Comparison of ENCODE assay signal across 39 cellular contexts in the genomic region with DNA sequence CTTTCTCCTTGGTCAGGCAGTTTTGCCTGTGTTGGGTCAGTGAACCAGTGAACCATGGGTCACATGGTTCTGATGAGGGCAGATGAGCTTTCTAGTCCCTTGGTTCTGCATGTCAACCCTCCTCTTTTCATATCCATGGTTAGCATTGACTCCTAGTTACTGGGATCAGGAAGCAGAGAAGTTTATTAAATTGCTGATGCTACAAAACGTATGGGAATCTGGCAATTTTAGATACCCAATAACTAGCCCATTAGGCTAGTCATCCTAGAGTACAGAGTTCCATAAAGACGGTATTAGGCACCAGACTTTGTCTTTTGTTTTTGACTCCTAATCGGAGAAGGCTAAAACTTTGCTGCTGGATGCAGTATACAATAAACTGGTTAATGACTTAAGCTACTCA.
"Had no signal": no experiment of that assay in that cellular context is flagged by ENCODE, and none has a peak within 500 bp of the region (broad histone marks: within the 10 kb centered on the region; RNA-seq: fewer than 3 reads in every experiment).

No MANE protein-coding gene starts in this region.

- H3K36me3 ChIP-seq: adrenal gland, brain microvascular endothelial cell, breast epithelium, cardiac muscle cell had no signal

- FAIRE-seq: astrocyte, TTC549 had no signal

- H3K4me3 ChIP-seq: adrenal gland, body of pancreas, breast epithelium, cardiac muscle cell had no signal

- H3K27ac ChIP-seq: adrenal gland, body of pancreas, brain microvascular endothelial cell, breast epithelium, cardiac muscle cell, VCaP had no signal

- H3K27ac Mint-ChIP-seq: activated B cell treated with CpG ODN at 0.5 μM for 24 hours; activated CD4-positive, alpha-beta memory T cell treated with anti-CD3 and anti-CD28 coated beads for 36 hours; activated CD4-positive, alpha-beta T cell treated with anti-CD3 and anti-CD28 coated beads, Interleukin-2, amount 10 ng/mL, durations not matched to agents 24 days and 14 days; activated CD8-positive, alpha-beta T cell treated with anti-CD3 and anti-CD28 coated beads for 36 hours; activated naive CD4-positive, alpha-beta T cell treated with anti-CD3 and anti-CD28 coated beads for 36 hours; activated naive CD4-positive, alpha-beta T cell treated with anti-CD3 and anti-CD28 coated beads, Interleukin-2, amount 50 U/mL, for 72 hours; activated naive CD8-positive, alpha-beta T cell treated with anti-CD3 and anti-CD28 coated beads for 36 hours; activated T-cell treated with anti-CD3 and anti-CD28 coated beads, Interleukin-2, amount 50 U/mL, for 72 hours; activated T-helper 1 cell treated with anti-CD3 and anti-CD28 coated beads, Interleukin-12 subunit alpha, Interleukin-12 subunit beta, Interleukin-2, Interleukin-4 antibody, amounts not matched to agents 30 ng/mL and 10 ng/mL and 1 ng/mL, durations not matched to agents 14 hours and 24 hours and 36 hours; activated T-helper 17 cell treated with anti-CD3 and anti-CD28 coated beads, Interleukin-2, amount 50 U/mL, for 72 hours; T-helper 1 cell treated with Interleukin-12 subunit alpha and Interleukin-12 subunit beta and Interleukin-4 antibody, amounts not matched to agents 30 μg/mL and 1 μg/mL, for 36 hours; T-helper 2 cell treated with Interferon-gamma antibody and Interleukin-4, amounts not matched to agents 5 μg/mL and 100 μg/mL, for 36 hours had no signal

- H3K27me3 ChIP-seq: adrenal gland, body of pancreas, brain microvascular endothelial cell, breast epithelium, cardiac muscle cell had no signal

- H3K4me1 ChIP-seq: adrenal gland, body of pancreas, breast epithelium had no signal

- DNase-seq: activated B cell treated with CpG ODN at 0.5 μM for 24 hours; activated CD4-positive, alpha-beta memory T cell treated with anti-CD3 and anti-CD28 coated beads for 36 hours; activated CD4-positive, alpha-beta T cell treated with anti-CD3 and anti-CD28 coated beads for 4 hours; activated CD4-positive, alpha-beta T cell treated with anti-CD3 and anti-CD28 coated beads, Interleukin-2, amount 10 ng/mL, durations not matched to agents 24 days and 14 days; activated CD4-positive, alpha-beta T cell treated with anti-CD3 and anti-CD28 coated beads, Interleukin-2, amount 50 U/mL, for 1 hour; activated CD4-positive, alpha-beta T cell treated with anti-CD3 and anti-CD28 coated beads, Interleukin-2, amount 50 U/mL, for 4 hours; activated CD4-positive, CD25-positive, alpha-beta regulatory T cell treated with anti-CD3 and anti-CD28 coated beads, Interleukin-2, amount 50 U/mL, for 72 hours; activated CD8-positive, alpha-beta memory T cell treated with anti-CD3 and anti-CD28 coated beads, Interleukin-2, amount 50 U/mL, for 4 hours; activated CD8-positive, alpha-beta T cell treated with anti-CD3 and anti-CD28 coated beads for 36 hours; activated effector memory CD4-positive, alpha-beta T cell treated with anti-CD3 and anti-CD28 coated beads, Interleukin-2, amount 50 U/mL, for 16 hours; activated gamma-delta T cell treated with Interleukin-2 at 50 U/mL for 16 hours; activated naive CD4-positive, alpha-beta T cell; activated naive CD4-positive, alpha-beta T cell treated with anti-CD3 and anti-CD28 coated beads for 36 hours; activated naive CD4-positive, alpha-beta T cell treated with anti-CD3 and anti-CD28 coated beads, Interleukin-2, amount 50 U/mL, for 16 hours; activated naive CD8-positive, alpha-beta T cell treated with anti-CD3 and anti-CD28 coated beads for 36 hours; activated T-cell treated with anti-CD3 and anti-CD28 coated beads for 4 hours; activated T-cell treated with anti-CD3 and anti-CD28 coated beads, Interleukin-2, amount 50 U/mL, for 1 hour; activated T-cell treated with anti-CD3 and anti-CD28 coated beads, Interleukin-2, amount 50 U/mL, for 4 hours; activated T-cell treated with anti-CD3 and anti-CD28 coated beads, Interleukin-2, amount 50 U/mL, for 72 hours; adrenal gland; amniotic stem cell; aorta; body of pancreas; brain microvascular endothelial cell; caudate nucleus; cerebellar nuclear complex; T-helper 2 cell; T-helper 9 cell had no signal

- H3K36me3 Mint-ChIP-seq: activated CD4-positive, alpha-beta memory T cell treated with anti-CD3 and anti-CD28 coated beads for 36 hours; activated naive CD4-positive, alpha-beta T cell treated with anti-CD3 and anti-CD28 coated beads, Interleukin-2, amount 50 U/mL, for 72 hours; activated naive CD8-positive, alpha-beta T cell treated with anti-CD3 and anti-CD28 coated beads for 36 hours had no signal

- ATAC-seq: activated CD8-positive, alpha-beta T cell treated with anti-CD3 and anti-CD28 coated beads for 36 hours; activated naive CD4-positive, alpha-beta T cell treated with anti-CD3 and anti-CD28 coated beads, Interleukin-2, amount 50 U/mL, for 72 hours; activated T-cell treated with anti-CD3 and anti-CD28 coated beads, Interleukin-2, amount 50 U/mL, for 4 hours; activated T-cell treated with anti-CD3 and anti-CD28 coated beads, Interleukin-2, amount 50 U/mL, for 72 hours; activated T-helper 17 cell treated with anti-CD3 and anti-CD28 coated beads, Interleukin-2, amount 50 U/mL, for 72 hours; body of pancreas had no signal

- H3K4me1 Mint-ChIP-seq: activated B cell treated with CpG ODN at 0.5 μM for 24 hours; activated CD4-positive, alpha-beta T cell treated with anti-CD3 and anti-CD28 coated beads, Interleukin-2, amount 10 ng/mL, durations not matched to agents 24 days and 14 days; activated naive CD8-positive, alpha-beta T cell treated with anti-CD3 and anti-CD28 coated beads for 36 hours; activated T-helper 17 cell treated with anti-CD3 and anti-CD28 coated beads, Interleukin-2, amount 50 U/mL, for 72 hours; central memory CD8-positive, alpha-beta T cell had no signal

- H3K4me3 Mint-ChIP-seq: activated B cell treated with CpG ODN at 0.5 μM for 24 hours; activated CD4-positive, alpha-beta memory T cell treated with anti-CD3 and anti-CD28 coated beads for 36 hours; activated CD4-positive, alpha-beta T cell treated with anti-CD3 and anti-CD28 coated beads, Interleukin-2, amount 10 ng/mL, durations not matched to agents 24 days and 14 days; activated CD8-positive, alpha-beta T cell treated with anti-CD3 and anti-CD28 coated beads for 36 hours; activated naive CD4-positive, alpha-beta T cell treated with anti-CD3 and anti-CD28 coated beads for 36 hours; activated naive CD8-positive, alpha-beta T cell treated with anti-CD3 and anti-CD28 coated beads for 36 hours; activated T-cell treated with anti-CD3 and anti-CD28 coated beads, Interleukin-2, amount 50 U/mL, for 4 hours; activated T-cell treated with anti-CD3 and anti-CD28 coated beads, Interleukin-2, amount 50 U/mL, for 72 hours; activated T-helper 1 cell treated with anti-CD3 and anti-CD28 coated beads, Interleukin-12 subunit alpha, Interleukin-12 subunit beta, Interleukin-2, Interleukin-4 antibody, amounts not matched to agents 30 ng/mL and 10 ng/mL and 1 ng/mL, durations not matched to agents 14 hours and 24 hours and 36 hours; activated T-helper 17 cell treated with anti-CD3 and anti-CD28 coated beads, Interleukin-2, amount 50 U/mL, for 72 hours; central memory CD8-positive, alpha-beta T cell; T-helper 1 cell treated with Interleukin-12 subunit alpha and Interleukin-12 subunit beta and Interleukin-4 antibody, amounts not matched to agents 30 μg/mL and 1 μg/mL, for 36 hours; T-helper 2 cell treated with Interferon-gamma antibody and Interleukin-4, amounts not matched to agents 5 μg/mL and 100 μg/mL, for 36 hours had no signal

- H3K27me3 Mint-ChIP-seq: activated B cell treated with CpG ODN at 0.5 μM for 24 hours; activated CD4-positive, alpha-beta memory T cell treated with anti-CD3 and anti-CD28 coated beads for 36 hours; activated CD4-positive, alpha-beta T cell treated with anti-CD3 and anti-CD28 coated beads, Interleukin-2, amount 10 ng/mL, durations not matched to agents 24 days and 14 days; activated CD8-positive, alpha-beta T cell treated with anti-CD3 and anti-CD28 coated beads for 36 hours; activated naive CD8-positive, alpha-beta T cell treated with anti-CD3 and anti-CD28 coated beads for 36 hours; activated T-helper 17 cell treated with anti-CD3 and anti-CD28 coated beads, Interleukin-2, amount 50 U/mL, for 72 hours; central memory CD8-positive, alpha-beta T cell had no signal

- H3K9me3 ChIP-seq: adrenal gland, body of pancreas, breast epithelium had no signal

- H3K9me3 Mint-ChIP-seq: activated CD4-positive, alpha-beta memory T cell treated with anti-CD3 and anti-CD28 coated beads for 36 hours; activated CD8-positive, alpha-beta T cell treated with anti-CD3 and anti-CD28 coated beads for 36 hours; activated naive CD4-positive, alpha-beta T cell treated with anti-CD3 and anti-CD28 coated beads for 36 hours; activated naive CD8-positive, alpha-beta T cell treated with anti-CD3 and anti-CD28 coated beads for 36 hours; activated T-cell treated with anti-CD3 and anti-CD28 coated beads, Interleukin-2, amount 50 U/mL, for 4 hours had no signal
